8 cellular contexts compared by ENCODE assay signal in the genomic region with DNA sequence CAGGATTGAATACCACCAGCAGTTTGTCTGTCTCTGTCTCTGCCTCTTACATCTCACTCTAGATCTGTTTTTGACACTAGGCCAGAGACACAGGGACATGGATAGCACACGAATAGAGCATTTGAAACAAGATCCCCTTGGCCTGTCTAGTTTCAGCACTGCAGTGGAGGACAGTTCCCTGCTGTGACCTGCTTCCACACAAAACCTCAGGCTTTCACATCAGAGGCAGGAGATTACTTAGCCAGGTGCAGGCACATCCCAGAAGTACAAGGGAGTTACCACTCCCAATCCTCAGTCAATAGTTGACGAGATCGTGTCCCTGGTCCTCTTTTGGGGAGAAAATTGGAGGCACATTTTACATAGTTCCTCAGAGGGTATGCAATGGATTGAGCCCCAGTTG. TPM values are rescaled to one million over a fixed set of nuclear protein-coding genes. Genes with fewer than 3 reads are reported as not detected.
A peak's percentile ranks its signal among the peaks of the same experiment; 100 is the strongest.
DNase-seq lines count a peak whose midpoint lies in the region; ATAC-seq, FAIRE-seq and TF ChIP-seq lines count a peak whose summit lies in the region.

No MANE protein-coding gene starts in this region.

- H3K4me1 ChIP-seq in Karpas-422 (ENCODE audit: low read length) = no peaks in the 10 kb centered on the region; the same call in 1 of the 2 replicates
- H3K4me1 ChIP-seq in GM12878 (ENCODE audit: control insufficient read depth, insufficient read depth, low read length) = peaks cover 8% of the 10 kb centered on the region; the same call in 1 of the 2 replicates

- H3K9ac ChIP-seq in Karpas-422 (ENCODE audit: low read length) = no peak overlapping the region
- no peak overlapping the region for H3K9ac ChIP-seq in GM12878 (ENCODE audit: control insufficient read depth, insufficient read depth, low read length)

- POLR2A ChIA-PET in GM12878 (lab: Charles Lee) = no interaction called here

- no TSS peak for BruUV-seq in GM12878 (replicated peaks; lab: Mats Ljungman, UMichigan)

- no peaks in the 10 kb centered on the region for H3K27me3 ChIP-seq in Karpas-422 (ENCODE audit: low read length)
- H3K27me3 ChIP-seq in GM12878 (replicated peaks in 1 of 2; ENCODE audit: control insufficient read depth in 2 of 2, insufficient read depth in 2 of 2, low read length in 1 of 2) = no peaks in the 10 kb centered on the region

- no peaks in the 10 kb centered on the region for H3K36me3 ChIP-seq in Karpas-422 (ENCODE audit: insufficient read depth, low read length)
- no peaks in the 10 kb centered on the region for H3K36me3 ChIP-seq in GM12878 (ENCODE audit: control insufficient read depth in 2 of 2, insufficient read depth in 2 of 2, low read length in 1 of 2)

- SMC1A ChIA-PET in GM12878 (lab: Charles Lee; ENCODE audit: uncharacterized antibody, unreplicated experiment) = no interaction called here

- H4K20me1 ChIP-seq in Karpas-422 (ENCODE audit: insufficient read depth, low read depth, low read length) = no peaks in the 10 kb centered on the region
- no peaks in the 10 kb centered on the region for H4K20me1 ChIP-seq in GM12878 (ENCODE audit: control insufficient read depth, insufficient read depth)

- TF ChIP-seq EP300 in GM12878 (IDR thresholded peaks at IDR 0.05; ENCODE audit: borderline replicate concordance in 1 of 2, control insufficient read depth in 1 of 2, low read depth in 2 of 2, low read length in 2 of 2) = no peak

- no peak overlapping the region for H3K4me2 ChIP-seq in Karpas-422 (ENCODE audit: low read depth, low read length, poor library complexity, severe bottlenecking)
- no peak overlapping the region for H3K4me2 ChIP-seq in GM12878 (ENCODE audit: control insufficient read depth, insufficient read depth)

- intact Hi-C loops in GM12878 (cut with micrococcal nuclease; ENCODE audit: unreplicated experiment) = no loop called here

- ATAC-seq in GM12878 (peak; percentile 41; the same call in 2 of the 3 replicates), HG03571 (IDR thresholded peaks at IDR 0.05; ENCODE audit: unreplicated experiment) (no peak), HG02759 (IDR thresholded peaks at IDR 0.05; ENCODE audit: unreplicated experiment) (no peak), HG02571 (IDR thresholded peaks at IDR 0.05; ENCODE audit: unreplicated experiment) (no peak), GM19023 (IDR thresholded peaks at IDR 0.05; ENCODE audit: unreplicated experiment) (no peak)

- WGBS in GM12878 (ENCODE audit: insufficient coverage, insufficient replicate concordance, low lambda C conversion rate, missing lambda C conversion rate) = 30% methylated on average over 3 of the region's 3 CpGs

- no peak overlapping the region for H3K4me3 ChIP-seq in Karpas-422 (ENCODE audit: low read length)
- H3K4me3 ChIP-seq in GM12878 = no peak overlapping the region

- H2AFZ ChIP-seq in Karpas-422 (ENCODE audit: low read length) = no peak overlapping the region
- no peak overlapping the region for H2AFZ ChIP-seq in GM12878 (ENCODE audit: control insufficient read depth, low read depth, low read length)

- H3K9me3 ChIP-seq in Karpas-422 (ENCODE audit: low read length) (no peaks in the 10 kb centered on the region), GM12878 (replicated peaks; ENCODE audit: control insufficient read depth, insufficient read depth, low read length) (no peaks in the 10 kb centered on the region)

- RAD21 ChIA-PET in GM12878 (lab: Charles Lee; ENCODE audit: unreplicated experiment) = no interaction called here

- H3K27ac ChIP-seq in Karpas-422 (ENCODE audit: low read length) (no peak overlapping the region), GM12878 (ENCODE audit: control insufficient read depth, insufficient read depth) (no peak overlapping the region)

- H3K9me2 ChIP-seq in Karpas-422 (replicated peaks; ENCODE audit: insufficient read depth, low read length) = no peaks in the 10 kb centered on the region

- in situ Hi-C loops in GM12878 (cut with MboI) = no loop called here

- FAIRE-seq in GM12878 (lab: Jason Lieb, UNC) = no peak

- CTCF ChIA-PET in GM12878 (lab: Yijun Ruan, JAX) = no interaction called here

- no peaks in the 10 kb centered on the region for H3K79me2 ChIP-seq in Karpas-422 (ENCODE audit: low read length)
- no peaks in the 10 kb centered on the region for H3K79me2 ChIP-seq in GM12878 (ENCODE audit: control insufficient read depth, insufficient read depth, low read length)

- TF ChIP-seq POLR2A in GM12878 (IDR thresholded peaks at IDR 0.05; ENCODE audit: low read depth, low read length) = no peak

- TF ChIP-seq RAD21 in GM12878 (IDR thresholded peaks at IDR 0.05; ENCODE audit: insufficient read depth, low read depth, low read length) = no peak

- no peak for TF ChIP-seq CTCF in GM12878 (IDR thresholded peaks at IDR 0.05 in 2 of 3, conservative IDR thresholded peaks at IDR 0.05 in 1 of 3; ENCODE audit: control insufficient read depth in 2 of 3, extremely low read depth in 1 of 3, insufficient read depth in 1 of 3, low read depth in 3 of 3, low read length in 3 of 3)

- DNase-seq in EH (ENCODE audit: low read depth) = peak; percentile 51
- DNase-seq in Karpas-422 = peak; percentile 70
- DNase-seq in GM12878 (ENCODE audit: low read depth, low spot score) = no peak
- peak; percentile 2 for DNase-seq in medulla oblongata (ENCODE audit: extremely low spot score)

TF ChIP-seq in GM12878, 131 proteins besides CTCF, POLR2A, EP300 and RAD21 (continues in another document):
- peak; percentile 37; the same call in 1 of the 2 replicates for TF ChIP-seq RUNX3 (IDR thresholded peaks at IDR 0.05; ENCODE audit: low read length)
- TF ChIP-seq, protein P1, sequence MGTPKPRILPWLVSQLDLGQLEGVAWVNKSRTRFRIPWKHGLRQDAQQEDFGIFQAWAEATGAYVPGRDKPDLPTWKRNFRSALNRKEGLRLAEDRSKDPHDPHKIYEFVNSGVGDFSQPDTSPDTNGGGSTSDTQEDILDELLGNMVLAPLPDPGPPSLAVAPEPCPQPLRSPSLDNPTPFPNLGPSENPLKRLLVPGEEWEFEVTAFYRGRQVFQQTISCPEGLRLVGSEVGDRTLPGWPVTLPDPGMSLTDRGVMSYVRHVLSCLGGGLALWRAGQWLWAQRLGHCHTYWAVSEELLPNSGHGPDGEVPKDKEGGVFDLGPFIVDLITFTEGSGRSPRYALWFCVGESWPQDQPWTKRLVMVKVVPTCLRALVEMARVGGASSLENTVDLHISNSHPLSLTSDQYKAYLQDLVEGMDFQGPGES (IDR thresholded peaks at IDR 0.05) = no peak
- TF ChIP-seq IRF4 (IDR thresholded peaks at IDR 0.05; ENCODE audit: low read depth, low read length) = 0 out of 2 replicates have a peak, but pooled peaks have one; percentile 14
- TF ChIP-seq, protein P2, sequence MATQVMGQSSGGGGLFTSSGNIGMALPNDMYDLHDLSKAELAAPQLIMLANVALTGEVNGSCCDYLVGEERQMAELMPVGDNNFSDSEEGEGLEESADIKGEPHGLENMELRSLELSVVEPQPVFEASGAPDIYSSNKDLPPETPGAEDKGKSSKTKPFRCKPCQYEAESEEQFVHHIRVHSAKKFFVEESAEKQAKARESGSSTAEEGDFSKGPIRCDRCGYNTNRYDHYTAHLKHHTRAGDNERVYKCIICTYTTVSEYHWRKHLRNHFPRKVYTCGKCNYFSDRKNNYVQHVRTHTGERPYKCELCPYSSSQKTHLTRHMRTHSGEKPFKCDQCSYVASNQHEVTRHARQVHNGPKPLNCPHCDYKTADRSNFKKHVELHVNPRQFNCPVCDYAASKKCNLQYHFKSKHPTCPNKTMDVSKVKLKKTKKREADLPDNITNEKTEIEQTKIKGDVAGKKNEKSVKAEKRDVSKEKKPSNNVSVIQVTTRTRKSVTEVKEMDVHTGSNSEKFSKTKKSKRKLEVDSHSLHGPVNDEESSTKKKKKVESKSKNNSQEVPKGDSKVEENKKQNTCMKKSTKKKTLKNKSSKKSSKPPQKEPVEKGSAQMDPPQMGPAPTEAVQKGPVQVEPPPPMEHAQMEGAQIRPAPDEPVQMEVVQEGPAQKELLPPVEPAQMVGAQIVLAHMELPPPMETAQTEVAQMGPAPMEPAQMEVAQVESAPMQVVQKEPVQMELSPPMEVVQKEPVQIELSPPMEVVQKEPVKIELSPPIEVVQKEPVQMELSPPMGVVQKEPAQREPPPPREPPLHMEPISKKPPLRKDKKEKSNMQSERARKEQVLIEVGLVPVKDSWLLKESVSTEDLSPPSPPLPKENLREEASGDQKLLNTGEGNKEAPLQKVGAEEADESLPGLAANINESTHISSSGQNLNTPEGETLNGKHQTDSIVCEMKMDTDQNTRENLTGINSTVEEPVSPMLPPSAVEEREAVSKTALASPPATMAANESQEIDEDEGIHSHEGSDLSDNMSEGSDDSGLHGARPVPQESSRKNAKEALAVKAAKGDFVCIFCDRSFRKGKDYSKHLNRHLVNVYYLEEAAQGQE (IDR thresholded peaks at IDR 0.05; ENCODE audit: low read depth, low read length) = peak; percentile 98
- TF ChIP-seq KLF5 (IDR thresholded peaks at IDR 0.05; ENCODE audit: partially characterized antibody) = no peak

RNA-seq across cellular contexts. Expression of a gene that starts 34.0 kb away (rescaled TPM):
- total RNA-seq in Karpas-422 (2014; rRNA removed; shearing (Covaris generic); ENCODE audit: low replicate concordance) = not detected in 2 replicates
- total RNA-seq in GM12878 (2013; cell fraction: nucleolus; rRNA removed) = not detected in 2 replicates
- total RNA-seq in GM12878 (2014; rRNA removed) (not detected in 2 replicates), GM12878 (2014; rRNA removed; fragmentation: Illumina TruSeq; extraction: Trizol) (not detected in 2 replicates), GM12878 (2021) (not detected in 2 replicates)
- polyA plus RNA-seq in GM12878 (2011; ENCODE audit: low read depth) = not detected
- polyA plus RNA-seq in GM12878 (2011; rRNA removed) (not detected in 2 replicates), GM12878 (2014; fragmentation: Illumina TruSeq; extraction: Trizol) (not detected in 2 replicates), GM12878 (2014; fragmentation: Nextera tagmentation; extraction: Ambion mirVana) (not detected), GM12878 (2014; rRNA removed) (not detected in 2 replicates), GM12878 (2016; fragmentation: Nextera tagmentation; extraction: Ambion mirVana) (not detected)
- not detected in 2 replicates for polyA plus RNA-seq in GM12878 (2011; cell fraction: cytosol; rRNA removed)
- polyA plus RNA-seq in GM12878 (2011; cell fraction: nucleus; rRNA removed) = not detected in 2 replicates
- polyA plus RNA-seq in GM12878 (2012) = not detected in 2 replicates
- polyA minus RNA-seq in GM12878 (2011; rRNA and poly(A)+ RNA removed) = not detected in 2 replicates
- not detected in 2 replicates for polyA minus RNA-seq in GM12878 (2011; cell fraction: cytosol; rRNA and poly(A)+ RNA removed)
- not detected in 2 replicates for polyA minus RNA-seq in GM12878 (2011; cell fraction: nucleus; rRNA and poly(A)+ RNA removed)
